Comparison of ENCODE assay signal across 24 cellular contexts in genomic region chr9:107029146-107029545, GRCh38.
"Had no signal": no experiment of that assay in that cellular context is flagged by ENCODE, and none has a peak within 500 bp of the region (broad histone marks: within the 10 kb centered on the region; RNA-seq: fewer than 3 reads in every experiment).

No MANE protein-coding gene starts in this region.

- H3K27ac ChIP-seq: body of pancreas, breast epithelium, PC-9, SK-N-MC had no signal

- H3K9me3 ChIP-seq: body of pancreas, breast epithelium had no signal

- H3K4me3 ChIP-seq: body of pancreas, breast epithelium, PC-9, SK-N-MC had no signal

- DNase-seq: activated CD4-positive, alpha-beta T cell treated with anti-CD3 and anti-CD28 coated beads for 36 hours; activated CD4-positive, alpha-beta T cell treated with anti-CD3 and anti-CD28 coated beads, Interleukin-2, amount 10 ng/mL, durations not matched to agents 7 days and 5 days; activated CD4-positive, alpha-beta T cell treated with anti-CD3 and anti-CD28 coated beads, Interleukin-2, amount 50 U/mL, for 48 hours; activated CD8-positive, alpha-beta T cell treated with anti-CD3 and anti-CD28 coated beads, Interleukin-2, amount 10 ng/mL, durations not matched to agents 7 days and 5 days; activated gamma-delta T cell; activated naive CD4-positive, alpha-beta T cell treated with Interleukin-2 at 50 U/mL for 16 hours; activated naive CD8-positive, alpha-beta T cell treated with anti-CD3 and anti-CD28 coated beads, Interleukin-2, amount 10 ng/mL, durations not matched to agents 7 days and 5 days; activated T-cell treated with anti-CD3 and anti-CD28 coated beads, Interleukin-2, amount 50 U/mL, for 24 hours; body of pancreas; Karpas-422; KBM-7; NCI-H1105; NCI-H1417 treated with DMSO at 0.1 percent for 48 hours; NCI-H1930; NCI-H2081 treated with DMSO at 0.1 percent for 48 hours; NCI-H510A; NCI-H69; NK-92 treated with Interleukin-12 subunit alpha and Interleukin-12 subunit beta, amount 100 ng/mL, for 24 hours; PC-9; Right ventricle myocardium superior had no signal

- H3K36me3 ChIP-seq: breast epithelium had no signal

- H3K27me3 ChIP-seq: body of pancreas, breast epithelium had no signal

- H3K4me1 ChIP-seq: body of pancreas, breast epithelium had no signal

- ATAC-seq: activated CD4-positive, alpha-beta T cell treated with anti-CD3 and anti-CD28 coated beads for 36 hours; activated CD4-positive, CD25-positive, alpha-beta regulatory T cell treated with anti-CD3 and anti-CD28 coated beads, Interleukin-2, amount 50 U/mL, for 24 hours; activated CD8-positive, alpha-beta T cell treated with anti-CD3 and anti-CD28 coated beads, Interleukin-2, amount 10 ng/mL, durations not matched to agents 7 days and 5 days; body of pancreas; WTC11 had no signal
